ENCODE assay signal across 1 cellular context in genomic region chr14:26199599-26200370, GRCh38.
TF ChIP-seq lines count a peak whose summit lies in the region.

No MANE protein-coding gene starts in this region.

TF ChIP-seq in SK-N-SH, 30 proteins besides CTCF, POLR2A, EP300 and RAD21 (continued from another document):
- TF ChIP-seq REST (IDR thresholded peaks at IDR 0.05; ENCODE audit: low read depth, low read length) (no peak), FOXJ3 (CRISPR knock-in tag; IDR thresholded peaks at IDR 0.05) (no peak), YY1 (IDR thresholded peaks at IDR 0.05; ENCODE audit: low read depth) (no peak), TCF12 (IDR thresholded peaks at IDR 0.05) (peak; percentile 29; the same call in 1 of the 2 replicates)
- TF ChIP-seq, protein P1, sequence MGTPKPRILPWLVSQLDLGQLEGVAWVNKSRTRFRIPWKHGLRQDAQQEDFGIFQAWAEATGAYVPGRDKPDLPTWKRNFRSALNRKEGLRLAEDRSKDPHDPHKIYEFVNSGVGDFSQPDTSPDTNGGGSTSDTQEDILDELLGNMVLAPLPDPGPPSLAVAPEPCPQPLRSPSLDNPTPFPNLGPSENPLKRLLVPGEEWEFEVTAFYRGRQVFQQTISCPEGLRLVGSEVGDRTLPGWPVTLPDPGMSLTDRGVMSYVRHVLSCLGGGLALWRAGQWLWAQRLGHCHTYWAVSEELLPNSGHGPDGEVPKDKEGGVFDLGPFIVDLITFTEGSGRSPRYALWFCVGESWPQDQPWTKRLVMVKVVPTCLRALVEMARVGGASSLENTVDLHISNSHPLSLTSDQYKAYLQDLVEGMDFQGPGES (IDR thresholded peaks at IDR 0.05; ENCODE audit: low read depth, low read length) = no peak
- TF ChIP-seq, protein P2, sequence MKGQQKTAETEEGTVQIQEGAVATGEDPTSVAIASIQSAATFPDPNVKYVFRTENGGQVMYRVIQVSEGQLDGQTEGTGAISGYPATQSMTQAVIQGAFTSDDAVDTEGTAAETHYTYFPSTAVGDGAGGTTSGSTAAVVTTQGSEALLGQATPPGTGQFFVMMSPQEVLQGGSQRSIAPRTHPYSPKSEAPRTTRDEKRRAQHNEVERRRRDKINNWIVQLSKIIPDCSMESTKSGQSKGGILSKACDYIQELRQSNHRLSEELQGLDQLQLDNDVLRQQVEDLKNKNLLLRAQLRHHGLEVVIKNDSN (IDR thresholded peaks at IDR 0.05; ENCODE audit: borderline replicate concordance, low read depth) = no peak
